In the genomic region with DNA sequence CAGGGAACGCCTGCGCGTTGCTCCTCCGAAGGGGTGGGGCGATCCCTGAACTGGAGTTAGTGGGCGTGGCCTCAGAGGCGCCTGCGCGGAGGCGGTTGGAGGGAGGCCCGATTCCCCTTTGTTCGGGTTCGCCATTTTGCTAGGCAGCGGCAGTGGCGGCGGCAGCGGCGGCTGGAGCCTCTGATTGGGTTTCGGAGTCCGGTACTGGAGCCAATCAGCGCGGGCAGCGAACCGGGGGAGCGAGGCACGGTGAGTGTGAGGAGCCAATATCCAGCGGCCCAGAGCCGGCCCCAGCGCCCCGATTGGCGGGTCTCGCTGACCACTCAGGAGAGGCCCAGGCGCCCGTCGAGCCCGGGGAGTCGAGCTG, we compare ENCODE assay signal across 8 cellular contexts. TPM values are rescaled to one million over a fixed set of nuclear protein-coding genes. Genes with fewer than 3 reads are reported as not detected.
DNase-seq lines count a peak whose midpoint lies in the region; ATAC-seq and TF ChIP-seq lines count a peak whose summit lies in the region.

A gene (plus strand): TSS at position 139 of the 367 bp plus-strand sequence. CDS start 6,116 bp downstream, outside the sequence.

- H3K4me1 ChIP-seq in fibroblast of lung (ENCODE audit: control insufficient read depth, extremely low read depth, insufficient read depth, low read length) = peaks cover 3% of the 10 kb centered on the region

- peak within 1 kb of the TSS; percentile 95 for H3K9ac ChIP-seq in fibroblast of lung (ENCODE audit: insufficient read depth, low read length)

- peaks cover 45% of the 10 kb centered on the region for H3K4me1 Mint-ChIP-seq in activated T-cell treated with anti-CD3 and anti-CD28 coated beads, Interleukin-2, amount 50 U/mL, for 4 hours (ENCODE audit: low read depth)
- peaks cover 55% of the 10 kb centered on the region for H3K4me1 Mint-ChIP-seq in nephron progenitor cell

- H3K27me3 ChIP-seq in fibroblast of lung (ENCODE audit: control insufficient read depth, insufficient read depth, low read length) = no peaks in the 10 kb centered on the region

- peak; percentile 100 for DNase-seq in NCI-H2227 (lab: John Stamatoyannopoulos, UW; ENCODE audit: unreplicated experiment)
- no peak for DNase-seq in NCI-H2227 treated with DMSO at 0.1 percent for 48 hours (lab: John Stamatoyannopoulos, UW)
- DNase-seq in NCI-H226 = peak; percentile 99
- peak; percentile 100 for DNase-seq in activated T-cell treated with anti-CD3 and anti-CD28 coated beads, Interleukin-2, amount 50 U/mL, for 4 hours
- peak in 1 of 2 donors; percentile 100 for DNase-seq in fibroblast of lung (ENCODE audit: low read depth in 2 of 2)
- peak; percentile 100 for DNase-seq in nephron progenitor cell
- no peak for DNase-seq in putamen (ENCODE audit: low spot score)

- H2AFZ ChIP-seq in fibroblast of lung (ENCODE audit: low read length) = peak within 1 kb of the TSS; percentile 82

- no peaks in the 10 kb centered on the region for H4K20me1 ChIP-seq in fibroblast of lung (ENCODE audit: control insufficient read depth, extremely low read depth, insufficient read depth, low read length)

- no peaks in the 10 kb centered on the region for H3K36me3 ChIP-seq in fibroblast of lung (ENCODE audit: control insufficient read depth, insufficient read depth, low read length)

- H3K9me3 Mint-ChIP-seq in activated T-cell treated with anti-CD3 and anti-CD28 coated beads, Interleukin-2, amount 50 U/mL, for 4 hours = no peaks in the 10 kb centered on the region
- H3K9me3 Mint-ChIP-seq in nephron progenitor cell = no peaks in the 10 kb centered on the region

- peak within 1 kb of the TSS; percentile 96 for H3K4me3 Mint-ChIP-seq in activated T-cell treated with anti-CD3 and anti-CD28 coated beads, Interleukin-2, amount 50 U/mL, for 4 hours
- H3K4me3 Mint-ChIP-seq in nephron progenitor cell = peak within 1 kb of the TSS; percentile 94

- peak within 1 kb of the TSS; percentile 94 for H3K27ac ChIP-seq in fibroblast of lung (ENCODE audit: insufficient read depth, low read length)

- no peaks in the 10 kb centered on the region for H3K27me3 Mint-ChIP-seq in activated T-cell treated with anti-CD3 and anti-CD28 coated beads, Interleukin-2, amount 50 U/mL, for 4 hours (ENCODE audit: low read depth)
- H3K27me3 Mint-ChIP-seq in nephron progenitor cell (ENCODE audit: low read depth, poor library complexity) = no peaks in the 10 kb centered on the region

- peaks cover 41% of the 10 kb centered on the region for H3K79me2 ChIP-seq in fibroblast of lung (ENCODE audit: control insufficient read depth, insufficient read depth, low read length)

- no peak for TF ChIP-seq CTCF in fibroblast of lung (conservative IDR thresholded peaks at IDR 0.05 in 1 of 2, IDR thresholded peaks at IDR 0.05 in 1 of 2; ENCODE audit: low read depth in 1 of 2, low read length in 2 of 2)
- TF ChIP-seq CTCF in nephron progenitor cell (IDR thresholded peaks at IDR 0.05) = no peak

- peak within 1 kb of the TSS; percentile 85 for H3K4me2 ChIP-seq in fibroblast of lung (ENCODE audit: extremely low read depth, insufficient read depth, low read length)

- peak; percentile 57 for ATAC-seq in HG02610 (IDR thresholded peaks at IDR 0.05; ENCODE audit: unreplicated experiment)
- ATAC-seq in activated T-cell treated with anti-CD3 and anti-CD28 coated beads, Interleukin-2, amount 50 U/mL, for 4 hours = peak; percentile 72 to 77

- H3K4me3 ChIP-seq in fibroblast of lung (replicated peaks in 1 of 4; ENCODE audit: control extremely low read depth in 1 of 4, insufficient read depth in 1 of 4, low read depth in 3 of 4, low read length in 4 of 4) = peak within 1 kb of the TSS; percentile 78 to 98 (median 84)

- H3K36me3 Mint-ChIP-seq in activated T-cell treated with anti-CD3 and anti-CD28 coated beads, Interleukin-2, amount 50 U/mL, for 4 hours (ENCODE audit: insufficient read depth) = peaks cover 17% of the 10 kb centered on the region
- H3K36me3 Mint-ChIP-seq in nephron progenitor cell (ENCODE audit: low read depth) = peaks cover 2% of the 10 kb centered on the region

- peak within 1 kb of the TSS; percentile 99 for H3K27ac Mint-ChIP-seq in nephron progenitor cell

- no peaks in the 10 kb centered on the region for H3K9me3 ChIP-seq in fibroblast of lung (ENCODE audit: control insufficient read depth, insufficient read depth, low read depth, low read length)

RNA-seq across cellular contexts. Expression of the gene that starts here (rescaled TPM):
- total RNA-seq in activated T-cell treated with anti-CD3 and anti-CD28 coated beads, Interleukin-2, amount 50 U/mL, for 4 hours = 10 to 100 TPM; 28.0 to 28.8 (median 28.6) TPM
- 10.0 and 14.9 TPM in 2 replicates for total RNA-seq in fibroblast of lung
- 6.9 and 10.0 TPM in 2 replicates for polyA plus RNA-seq in fibroblast of lung
- polyA plus RNA-seq in fibroblast of lung (2012) = 9.4 and 13.5 TPM in 2 replicates
- 23.5 and 34.7 TPM in 2 replicates for polyA minus RNA-seq in fibroblast of lung (ENCODE audit: low replicate concordance)

Comparison
In these comparisons a context has a peak if more than half of its experiments do, and no peak if none do; other contexts are left out.
1. DNase-seq: peak in NCI-H2227 (single experiment), NCI-H226 (single experiment), activated T-cell treated with anti-CD3 and anti-CD28 coated beads, Interleukin-2, amount 50 U/mL, for 4 hours (single experiment) and nephron progenitor cell (single experiment); none in NCI-H2227 treated with DMSO at 0.1 percent for 48 hours (single experiment) and putamen (single experiment).